ENCODE assay signal across 1 cellular context in the genomic region with DNA sequence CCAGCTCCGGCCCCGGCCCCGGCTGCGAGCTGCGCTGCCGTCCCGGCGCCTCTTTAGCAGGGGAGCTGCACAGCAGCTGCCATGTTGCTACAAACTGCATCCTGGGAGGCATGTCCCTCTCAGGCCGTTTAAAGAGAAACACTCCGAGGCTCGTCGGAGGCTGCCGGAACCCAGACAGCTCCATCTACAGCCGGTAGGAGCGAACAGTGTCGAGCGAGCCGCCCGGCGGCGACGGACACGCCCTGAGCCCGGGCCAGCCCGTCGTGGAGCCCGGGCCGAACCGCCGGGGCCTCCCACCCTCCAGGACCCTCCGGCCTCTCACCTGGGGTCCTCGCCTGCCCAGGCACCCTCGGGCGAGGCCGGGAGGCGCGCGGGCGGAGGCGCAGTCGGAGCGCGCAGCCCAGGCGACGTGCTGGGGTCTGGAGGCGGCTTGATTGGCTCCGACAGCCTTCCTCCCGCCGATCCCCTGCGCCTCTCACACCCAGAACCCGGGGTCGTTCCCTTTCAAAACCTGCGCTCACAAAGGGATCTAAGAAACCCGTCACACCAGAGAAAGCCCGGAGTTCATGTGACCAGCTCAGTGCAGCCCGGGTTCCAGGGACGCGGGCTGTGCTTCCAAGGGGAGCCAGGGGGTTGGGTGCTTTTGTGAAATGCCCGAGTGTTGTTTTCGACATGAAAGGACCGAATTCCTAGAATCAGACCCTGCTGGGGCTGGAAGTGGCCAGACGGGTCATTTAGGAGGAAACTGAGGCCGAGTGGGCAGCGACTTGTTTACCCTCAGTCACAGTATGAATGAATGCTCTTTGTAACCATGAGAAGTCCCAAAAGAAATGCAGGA.
A peak's percentile ranks its signal among the peaks of the same experiment; 100 is the strongest.
TF ChIP-seq lines count a peak whose summit lies in the region.

A gene (minus strand): TSS at position 570 of the 838 bp plus-strand sequence. CDS start 5,040 bp downstream, outside the sequence.

TF ChIP-seq in K562, 482 proteins besides CTCF, POLR2A, EP300 and RAD21 (continued from another document and continues in another):
- TF ChIP-seq TAF1 (IDR thresholded peaks at IDR 0.05; ENCODE audit: control insufficient read depth, extremely low read depth, insufficient read depth, low read length, severe bottlenecking) (peak; percentile 94), NONO (IDR thresholded peaks at IDR 0.05; ENCODE audit: low read depth in 2 of 2, low read length in 1 of 2) (peak; percentile 76 to 88), SOX6 (IDR thresholded peaks at IDR 0.05) (peak; percentile 55; the same call in 1 of the 2 replicates), CTBP1 (IDR thresholded peaks at IDR 0.05; ENCODE audit: borderline replicate concordance) (peak; percentile 69), ZNF384 (IDR thresholded peaks at IDR 0.05; ENCODE audit: low read depth, low read length) (peak; percentile 26), MTA3 (IDR thresholded peaks at IDR 0.05; ENCODE audit: borderline replicate concordance) (peak; percentile 83; the same call in 1 of the 2 replicates), STAT5A (IDR thresholded peaks at IDR 0.05; ENCODE audit: borderline replicate concordance, low read length) (peak; percentile 24; the same call in 1 of the 2 replicates), MEIS2 (IDR thresholded peaks at IDR 0.05; ENCODE audit: partially characterized antibody) (peak; percentile 34), GABPB1 (CRISPR knock-in tag; IDR thresholded peaks at IDR 0.05) (peak; percentile 62; the same call in 1 of the 2 replicates), NRF1 (conservative IDR thresholded peaks at IDR 0.05 in 1 of 2, IDR thresholded peaks at IDR 0.05 in 1 of 2) (peak; percentile 64 to 71), ILF3 (IDR thresholded peaks at IDR 0.05; ENCODE audit: borderline replicate concordance) (0 out of 2 replicates have a peak, but pooled peaks have one; percentile 38), RBM34 (IDR thresholded peaks at IDR 0.05; ENCODE audit: borderline replicate concordance, insufficient read depth, low read length) (no peak), SUPT5H (IDR thresholded peaks at IDR 0.05) (peak; percentile 69), STAT5B (CRISPR knock-in tag; IDR thresholded peaks at IDR 0.05) (no peak), FOXA1 (IDR thresholded peaks at IDR 0.05; ENCODE audit: borderline replicate concordance) (no peak), TARDBP (IDR thresholded peaks at IDR 0.05) (peak; percentile 55; the same call in 1 of the 2 replicates), CREB1 (IDR thresholded peaks at IDR 0.05) (peak; percentile 48; the same call in 1 of the 2 replicates), CREB1 (CRISPR knock-in tag; IDR thresholded peaks at IDR 0.05) (peak; percentile 59), KDM5B (IDR thresholded peaks at IDR 0.05; ENCODE audit: insufficient replicate concordance, low read depth, low read length) (peak; percentile 93), RB1 (IDR thresholded peaks at IDR 0.05; ENCODE audit: low read depth) (peak; percentile 79; the same call in 1 of the 2 replicates), CXXC5 (CRISPR knock-in tag; IDR thresholded peaks at IDR 0.05) (peak; percentile 83), ZBTB1 (CRISPR knock-in tag; IDR thresholded peaks at IDR 0.05; ENCODE audit: borderline replicate concordance, low read depth) (no peak), MXI1 (IDR thresholded peaks at IDR 0.05; ENCODE audit: low read depth, low read length) (peak; percentile 69; the same call in 1 of the 2 replicates), HMGN3 (IDR thresholded peaks at IDR 0.05; ENCODE audit: borderline replicate concordance, extremely low read depth, insufficient read length, low read depth, low read length) (peak; percentile 63), CBX5 (IDR thresholded peaks at IDR 0.05; ENCODE audit: borderline replicate concordance, low read depth) (0 out of 2 replicates have a peak, but pooled peaks have one; percentile 8), NFIC (IDR thresholded peaks at IDR 0.05) (peak; percentile 71), L3MBTL2 (IDR thresholded peaks at IDR 0.05) (peak; percentile 89), CCNT2 (IDR thresholded peaks at IDR 0.05; ENCODE audit: borderline replicate concordance, extremely low read depth, insufficient read length, low read depth, low read length) (peak; percentile 48)
- TF ChIP-seq, protein P1, sequence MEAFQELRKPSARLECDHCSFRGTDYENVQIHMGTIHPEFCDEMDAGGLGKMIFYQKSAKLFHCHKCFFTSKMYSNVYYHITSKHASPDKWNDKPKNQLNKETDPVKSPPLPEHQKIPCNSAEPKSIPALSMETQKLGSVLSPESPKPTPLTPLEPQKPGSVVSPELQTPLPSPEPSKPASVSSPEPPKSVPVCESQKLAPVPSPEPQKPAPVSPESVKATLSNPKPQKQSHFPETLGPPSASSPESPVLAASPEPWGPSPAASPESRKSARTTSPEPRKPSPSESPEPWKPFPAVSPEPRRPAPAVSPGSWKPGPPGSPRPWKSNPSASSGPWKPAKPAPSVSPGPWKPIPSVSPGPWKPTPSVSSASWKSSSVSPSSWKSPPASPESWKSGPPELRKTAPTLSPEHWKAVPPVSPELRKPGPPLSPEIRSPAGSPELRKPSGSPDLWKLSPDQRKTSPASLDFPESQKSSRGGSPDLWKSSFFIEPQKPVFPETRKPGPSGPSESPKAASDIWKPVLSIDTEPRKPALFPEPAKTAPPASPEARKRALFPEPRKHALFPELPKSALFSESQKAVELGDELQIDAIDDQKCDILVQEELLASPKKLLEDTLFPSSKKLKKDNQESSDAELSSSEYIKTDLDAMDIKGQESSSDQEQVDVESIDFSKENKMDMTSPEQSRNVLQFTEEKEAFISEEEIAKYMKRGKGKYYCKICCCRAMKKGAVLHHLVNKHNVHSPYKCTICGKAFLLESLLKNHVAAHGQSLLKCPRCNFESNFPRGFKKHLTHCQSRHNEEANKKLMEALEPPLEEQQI (IDR thresholded peaks at IDR 0.05): no peak
- TF ChIP-seq, protein P2, sequence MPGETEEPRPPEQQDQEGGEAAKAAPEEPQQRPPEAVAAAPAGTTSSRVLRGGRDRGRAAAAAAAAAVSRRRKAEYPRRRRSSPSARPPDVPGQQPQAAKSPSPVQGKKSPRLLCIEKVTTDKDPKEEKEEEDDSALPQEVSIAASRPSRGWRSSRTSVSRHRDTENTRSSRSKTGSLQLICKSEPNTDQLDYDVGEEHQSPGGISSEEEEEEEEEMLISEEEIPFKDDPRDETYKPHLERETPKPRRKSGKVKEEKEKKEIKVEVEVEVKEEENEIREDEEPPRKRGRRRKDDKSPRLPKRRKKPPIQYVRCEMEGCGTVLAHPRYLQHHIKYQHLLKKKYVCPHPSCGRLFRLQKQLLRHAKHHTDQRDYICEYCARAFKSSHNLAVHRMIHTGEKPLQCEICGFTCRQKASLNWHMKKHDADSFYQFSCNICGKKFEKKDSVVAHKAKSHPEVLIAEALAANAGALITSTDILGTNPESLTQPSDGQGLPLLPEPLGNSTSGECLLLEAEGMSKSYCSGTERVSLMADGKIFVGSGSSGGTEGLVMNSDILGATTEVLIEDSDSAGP (CRISPR knock-in tag; IDR thresholded peaks at IDR 0.05): peak; percentile 88
- TF ChIP-seq, protein P3, sequence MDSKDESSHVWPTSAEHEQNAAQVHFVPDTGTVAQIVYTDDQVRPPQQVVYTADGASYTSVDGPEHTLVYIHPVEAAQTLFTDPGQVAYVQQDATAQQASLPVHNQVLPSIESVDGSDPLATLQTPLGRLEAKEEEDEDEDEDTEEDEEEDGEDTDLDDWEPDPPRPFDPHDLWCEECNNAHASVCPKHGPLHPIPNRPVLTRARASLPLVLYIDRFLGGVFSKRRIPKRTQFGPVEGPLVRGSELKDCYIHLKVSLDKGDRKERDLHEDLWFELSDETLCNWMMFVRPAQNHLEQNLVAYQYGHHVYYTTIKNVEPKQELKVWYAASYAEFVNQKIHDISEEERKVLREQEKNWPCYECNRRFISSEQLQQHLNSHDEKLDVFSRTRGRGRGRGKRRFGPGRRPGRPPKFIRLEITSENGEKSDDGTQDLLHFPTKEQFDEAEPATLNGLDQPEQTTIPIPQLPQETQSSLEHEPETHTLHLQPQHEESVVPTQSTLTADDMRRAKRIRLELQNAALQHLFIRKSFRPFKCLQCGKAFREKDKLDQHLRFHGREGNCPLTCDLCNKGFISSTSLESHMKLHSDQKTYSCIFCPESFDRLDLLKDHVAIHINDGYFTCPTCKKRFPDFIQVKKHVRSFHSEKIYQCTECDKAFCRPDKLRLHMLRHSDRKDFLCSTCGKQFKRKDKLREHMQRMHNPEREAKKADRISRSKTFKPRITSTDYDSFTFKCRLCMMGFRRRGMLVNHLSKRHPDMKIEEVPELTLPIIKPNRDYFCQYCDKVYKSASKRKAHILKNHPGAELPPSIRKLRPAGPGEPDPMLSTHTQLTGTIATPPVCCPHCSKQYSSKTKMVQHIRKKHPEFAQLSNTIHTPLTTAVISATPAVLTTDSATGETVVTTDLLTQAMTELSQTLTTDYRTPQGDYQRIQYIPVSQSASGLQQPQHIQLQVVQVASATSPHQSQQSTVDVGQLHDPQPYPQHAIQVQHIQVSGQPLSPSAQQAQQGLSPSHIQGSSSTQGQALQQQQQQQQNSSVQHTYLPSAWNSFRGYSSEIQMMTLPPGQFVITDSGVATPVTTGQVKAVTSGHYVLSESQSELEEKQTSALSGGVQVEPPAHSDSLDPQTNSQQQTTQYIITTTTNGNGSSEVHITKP (IDR thresholded peaks at IDR 0.05; ENCODE audit: partially characterized antibody): peak; percentile 28
- TF ChIP-seq, protein P4, sequence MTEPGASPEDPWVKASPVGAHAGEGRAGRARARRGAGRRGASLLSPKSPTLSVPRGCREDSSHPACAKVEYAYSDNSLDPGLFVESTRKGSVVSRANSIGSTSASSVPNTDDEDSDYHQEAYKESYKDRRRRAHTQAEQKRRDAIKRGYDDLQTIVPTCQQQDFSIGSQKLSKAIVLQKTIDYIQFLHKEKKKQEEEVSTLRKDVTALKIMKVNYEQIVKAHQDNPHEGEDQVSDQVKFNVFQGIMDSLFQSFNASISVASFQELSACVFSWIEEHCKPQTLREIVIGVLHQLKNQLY (CRISPR knock-in tag; conservative IDR thresholded peaks at IDR 0.05): 0 out of 4 replicates have a peak, but pooled peaks of 1 of the 2 experiments have one; percentile 76
- TF ChIP-seq, protein P5, sequence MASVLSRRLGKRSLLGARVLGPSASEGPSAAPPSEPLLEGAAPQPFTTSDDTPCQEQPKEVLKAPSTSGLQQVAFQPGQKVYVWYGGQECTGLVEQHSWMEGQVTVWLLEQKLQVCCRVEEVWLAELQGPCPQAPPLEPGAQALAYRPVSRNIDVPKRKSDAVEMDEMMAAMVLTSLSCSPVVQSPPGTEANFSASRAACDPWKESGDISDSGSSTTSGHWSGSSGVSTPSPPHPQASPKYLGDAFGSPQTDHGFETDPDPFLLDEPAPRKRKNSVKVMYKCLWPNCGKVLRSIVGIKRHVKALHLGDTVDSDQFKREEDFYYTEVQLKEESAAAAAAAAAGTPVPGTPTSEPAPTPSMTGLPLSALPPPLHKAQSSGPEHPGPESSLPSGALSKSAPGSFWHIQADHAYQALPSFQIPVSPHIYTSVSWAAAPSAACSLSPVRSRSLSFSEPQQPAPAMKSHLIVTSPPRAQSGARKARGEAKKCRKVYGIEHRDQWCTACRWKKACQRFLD (CRISPR knock-in tag; IDR thresholded peaks at IDR 0.05): no peak
- TF ChIP-seq, protein P6, sequence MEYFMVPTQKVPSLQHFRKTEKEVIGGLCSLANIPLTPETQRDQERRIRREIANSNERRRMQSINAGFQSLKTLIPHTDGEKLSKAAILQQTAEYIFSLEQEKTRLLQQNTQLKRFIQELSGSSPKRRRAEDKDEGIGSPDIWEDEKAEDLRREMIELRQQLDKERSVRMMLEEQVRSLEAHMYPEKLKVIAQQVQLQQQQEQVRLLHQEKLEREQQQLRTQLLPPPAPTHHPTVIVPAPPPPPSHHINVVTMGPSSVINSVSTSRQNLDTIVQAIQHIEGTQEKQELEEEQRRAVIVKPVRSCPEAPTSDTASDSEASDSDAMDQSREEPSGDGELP (CRISPR knock-in tag; IDR thresholded peaks at IDR 0.05; ENCODE audit: borderline replicate concordance): peak; percentile 85
- TF ChIP-seq, protein P7, sequence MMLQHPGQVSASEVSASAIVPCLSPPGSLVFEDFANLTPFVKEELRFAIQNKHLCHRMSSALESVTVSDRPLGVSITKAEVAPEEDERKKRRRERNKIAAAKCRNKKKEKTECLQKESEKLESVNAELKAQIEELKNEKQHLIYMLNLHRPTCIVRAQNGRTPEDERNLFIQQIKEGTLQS (IDR thresholded peaks at IDR 0.05): no peak
- TF ChIP-seq, protein P7 (CRISPR knock-in tag; conservative IDR thresholded peaks at IDR 0.05): peak; percentile 70; the same call in 1 of the 2 replicates
- TF ChIP-seq, protein P8, sequence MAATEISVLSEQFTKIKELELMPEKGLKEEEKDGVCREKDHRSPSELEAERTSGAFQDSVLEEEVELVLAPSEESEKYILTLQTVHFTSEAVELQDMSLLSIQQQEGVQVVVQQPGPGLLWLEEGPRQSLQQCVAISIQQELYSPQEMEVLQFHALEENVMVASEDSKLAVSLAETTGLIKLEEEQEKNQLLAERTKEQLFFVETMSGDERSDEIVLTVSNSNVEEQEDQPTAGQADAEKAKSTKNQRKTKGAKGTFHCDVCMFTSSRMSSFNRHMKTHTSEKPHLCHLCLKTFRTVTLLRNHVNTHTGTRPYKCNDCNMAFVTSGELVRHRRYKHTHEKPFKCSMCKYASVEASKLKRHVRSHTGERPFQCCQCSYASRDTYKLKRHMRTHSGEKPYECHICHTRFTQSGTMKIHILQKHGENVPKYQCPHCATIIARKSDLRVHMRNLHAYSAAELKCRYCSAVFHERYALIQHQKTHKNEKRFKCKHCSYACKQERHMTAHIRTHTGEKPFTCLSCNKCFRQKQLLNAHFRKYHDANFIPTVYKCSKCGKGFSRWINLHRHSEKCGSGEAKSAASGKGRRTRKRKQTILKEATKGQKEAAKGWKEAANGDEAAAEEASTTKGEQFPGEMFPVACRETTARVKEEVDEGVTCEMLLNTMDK (IDR thresholded peaks at IDR 0.05; ENCODE audit: borderline replicate concordance, insufficient read depth, low read depth, low read length, poor library complexity, severe bottlenecking): peak; percentile 86
- TF ChIP-seq, protein P9, sequence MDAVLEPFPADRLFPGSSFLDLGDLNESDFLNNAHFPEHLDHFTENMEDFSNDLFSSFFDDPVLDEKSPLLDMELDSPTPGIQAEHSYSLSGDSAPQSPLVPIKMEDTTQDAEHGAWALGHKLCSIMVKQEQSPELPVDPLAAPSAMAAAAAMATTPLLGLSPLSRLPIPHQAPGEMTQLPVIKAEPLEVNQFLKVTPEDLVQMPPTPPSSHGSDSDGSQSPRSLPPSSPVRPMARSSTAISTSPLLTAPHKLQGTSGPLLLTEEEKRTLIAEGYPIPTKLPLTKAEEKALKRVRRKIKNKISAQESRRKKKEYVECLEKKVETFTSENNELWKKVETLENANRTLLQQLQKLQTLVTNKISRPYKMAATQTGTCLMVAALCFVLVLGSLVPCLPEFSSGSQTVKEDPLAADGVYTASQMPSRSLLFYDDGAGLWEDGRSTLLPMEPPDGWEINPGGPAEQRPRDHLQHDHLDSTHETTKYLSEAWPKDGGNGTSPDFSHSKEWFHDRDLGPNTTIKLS (IDR thresholded peaks at IDR 0.05; ENCODE audit: borderline replicate concordance, low read depth): peak; percentile 41; the same call in 1 of the 2 replicates
- TF ChIP-seq, protein P10, sequence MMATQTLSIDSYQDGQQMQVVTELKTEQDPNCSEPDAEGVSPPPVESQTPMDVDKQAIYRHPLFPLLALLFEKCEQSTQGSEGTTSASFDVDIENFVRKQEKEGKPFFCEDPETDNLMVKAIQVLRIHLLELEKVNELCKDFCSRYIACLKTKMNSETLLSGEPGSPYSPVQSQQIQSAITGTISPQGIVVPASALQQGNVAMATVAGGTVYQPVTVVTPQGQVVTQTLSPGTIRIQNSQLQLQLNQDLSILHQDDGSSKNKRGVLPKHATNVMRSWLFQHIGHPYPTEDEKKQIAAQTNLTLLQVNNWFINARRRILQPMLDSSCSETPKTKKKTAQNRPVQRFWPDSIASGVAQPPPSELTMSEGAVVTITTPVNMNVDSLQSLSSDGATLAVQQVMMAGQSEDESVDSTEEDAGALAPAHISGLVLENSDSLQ (IDR thresholded peaks at IDR 0.05): peak; percentile 16; the same call in 1 of the 2 replicates
